Comparison of ENCODE assay signal across 30 cellular contexts in genomic region chr20:23548408-23548807, GRCh38. TPM values are rescaled to one million over a fixed set of nuclear protein-coding genes. Genes with fewer than 3 reads are reported as not detected.
"Had no signal": no experiment of that assay in that cellular context is flagged by ENCODE, and none has a peak within 500 bp of the region (broad histone marks: within the 10 kb centered on the region; RNA-seq: fewer than 3 reads in every experiment).

No MANE protein-coding gene starts in this region.

- DNase-seq: colonic mucosa; cortex of kidney; effector CD8-positive, alpha-beta T cell; effector memory CD8-positive, alpha-beta T cell; esophagus squamous epithelium; foreskin fibroblast; foreskin melanocyte; gastrocnemius medialis; glutamatergic neuron; head of caudate nucleus; heart right ventricle; hippocampal formation; left cardiac atrium; left lung; left ventricle myocardium superior; lower lobe of right lung; mesenchymal stem cell; mucosa of descending colon; naive B cell had no signal

- H3K36me3 ChIP-seq: colonic mucosa, esophagus squamous epithelium, gastrocnemius medialis, heart right ventricle, left lung, lower lobe of right lung had no signal

- H3K27me3 ChIP-seq: colonic mucosa, gastrocnemius medialis had no signal

- H3K4me3 ChIP-seq: colonic mucosa, esophagus squamous epithelium, gastrocnemius medialis, heart right ventricle, left lung, lower lobe of right lung, mucosa of descending colon had no signal

- H3K27ac Mint-ChIP-seq: dendritic cell treated with granulocyte-macrophage colony-stimulating factor and Interleukin-4, amounts not matched to agents 40 ng/mL and 50 ng/mL, for 4 days; effector memory CD8-positive, alpha-beta T cell; mesothelial cell of epicardium had no signal

- H3K9me3 Mint-ChIP-seq: dendritic cell treated with granulocyte-macrophage colony-stimulating factor and Interleukin-4, amounts not matched to agents 40 ng/mL and 50 ng/mL, for 4 days; effector memory CD8-positive, alpha-beta T cell; mesothelial cell of epicardium; naive B cell had no signal

- H3K36me3 Mint-ChIP-seq: mesothelial cell of epicardium, naive B cell had no signal

- H3K4me1 ChIP-seq: colonic mucosa, esophagus squamous epithelium, gastrocnemius medialis, heart right ventricle, left lung, lower lobe of right lung had no signal

- H3K4me1 Mint-ChIP-seq: mesothelial cell of epicardium, naive B cell had no signal

- H3K9me3 ChIP-seq: colonic mucosa, esophagus squamous epithelium, gastrocnemius medialis, heart right ventricle, left lung, lower lobe of right lung, mucosa of descending colon had no signal

- ATAC-seq: effector memory CD8-positive, alpha-beta T cell; gastrocnemius medialis; heart right ventricle; left cardiac atrium; left lung; left ventricle myocardium superior; lower lobe of right lung; mucosa of descending colon had no signal

- H3K27ac ChIP-seq: colonic mucosa, esophagus squamous epithelium, gastrocnemius medialis, heart right ventricle, left lung, lower lobe of right lung had no signal

- H3K4me3 Mint-ChIP-seq: dendritic cell treated with granulocyte-macrophage colony-stimulating factor and Interleukin-4, amounts not matched to agents 40 ng/mL and 50 ng/mL, for 4 days; effector memory CD8-positive, alpha-beta T cell; mesothelial cell of epicardium; naive B cell had no signal

RNA-seq across cellular contexts. Expression of gene CST9L, which starts 19.9 kb away (rescaled TPM):
- total RNA-seq: colonic mucosa, dermis microvascular lymphatic vessel endothelial cell, endothelial cell of umbilical vein, epithelial cell of proximal tubule, esophagus squamous epithelium, gastrocnemius medialis, glomerular endothelial cell, heart right ventricle, kidney epithelial cell, left cardiac atrium, left lung, left ventricle myocardium superior, lower leg skin, lower lobe of right lung, lung microvascular endothelial cell, mesenteric fat pad, mesothelial cell of epicardium, mucosa of descending colon, myocyte had no signal

RNA-seq across cellular contexts. Expression of gene CST9, which starts 57.3 kb away (rescaled TPM):
- total RNA-seq: colonic mucosa, dermis microvascular lymphatic vessel endothelial cell, endothelial cell of umbilical vein, epithelial cell of proximal tubule, esophagus squamous epithelium, gastrocnemius medialis, glomerular endothelial cell, heart right ventricle, kidney epithelial cell, left cardiac atrium, left lung, left ventricle myocardium superior, lower leg skin, lower lobe of right lung, mesenteric fat pad, mesothelial cell of epicardium, mucosa of descending colon, myocyte had no signal

RNA-seq across cellular contexts. Expression of gene CST8, which starts 57.5 kb away (rescaled TPM):
- total RNA-seq: colonic mucosa, dermis microvascular lymphatic vessel endothelial cell, endothelial cell of umbilical vein, epithelial cell of proximal tubule, esophagus squamous epithelium, gastrocnemius medialis, glomerular endothelial cell, heart right ventricle, kidney epithelial cell, left cardiac atrium, left lung, left ventricle myocardium superior, lower leg skin, lower lobe of right lung, lung microvascular endothelial cell, mesenteric fat pad, mesothelial cell of epicardium, mucosa of descending colon, myocyte had no signal
